ENCODE assay signal across 21 cellular contexts in genomic region chr13:111382411-111382810, GRCh38.
A peak's percentile ranks its signal among the peaks of the same experiment; 100 is the strongest.
DNase-seq lines count a peak whose midpoint lies in the region; ATAC-seq, FAIRE-seq and TF ChIP-seq lines count a peak whose summit lies in the region.
"Had no signal": no experiment of that assay in that cellular context is flagged by ENCODE, and none has a peak within 500 bp of the region (broad histone marks: within the 10 kb centered on the region; RNA-seq: fewer than 3 reads in every experiment).

No MANE protein-coding gene starts in this region.

- no peak overlapping the region for H3K4me3 ChIP-seq in stomach
- H3K4me3 ChIP-seq: BLaER1 treated with 17β-estradiol and CSF1 and Interleukin-3, amounts not matched to agents 10 nM and 100 nM; GM23248 had no signal

- no peak overlapping the region for H3K27ac Mint-ChIP-seq in activated CD8-positive, alpha-beta memory T cell treated with anti-CD3 and anti-CD28 coated beads, Interleukin-2, amount 10 ng/mL, durations not matched to agents 7 days and 5 days
- H3K27ac Mint-ChIP-seq: B cell, HFFc6 had no signal

- intact Hi-C loops in stomach (cut with DNase I; ENCODE audit: low total_unique reads) = no loop called here

- FAIRE-seq in GM12892 (lab: Jason Lieb, UNC) = no peak
- FAIRE-seq: GM19239, HTR-8/SVneo had no signal

- peaks cover 0 to 3% (median 0%) of the 10 kb centered on the region in 4 donors for H3K9me3 ChIP-seq in stomach

- 25 to 30% (median 25%) methylated on average over 2 of the region's 2 CpGs for WGBS in stomach, 5 donors

- H3K27me3 Mint-ChIP-seq in activated CD8-positive, alpha-beta memory T cell treated with anti-CD3 and anti-CD28 coated beads, Interleukin-2, amount 10 ng/mL, durations not matched to agents 7 days and 5 days = peaks cover 13% of the 10 kb centered on the region

- H3K27me3 ChIP-seq in stomach = peaks cover 0 to 34% (median 0%) of the 10 kb centered on the region in 3 donors
- H3K27me3 ChIP-seq: BLaER1 treated with 17β-estradiol and CSF1 and Interleukin-3, amounts not matched to agents 10 nM and 100 nM had no signal

- TF ChIP-seq CTCF in stomach (IDR thresholded peaks at IDR 0.05) (no peak), GM13977 (IDR thresholded peaks at IDR 0.05; ENCODE audit: extremely low read depth, insufficient read depth, missing control alignments) (no peak)

- CTCF ChIA-PET in activated CD8-positive, alpha-beta memory T cell treated with anti-CD3 and anti-CD28 coated beads, Interleukin-2, amount 10 ng/mL, durations not matched to agents 7 days and 5 days (lab: Charles Lee) = no interaction called here

- no peak overlapping the region for H3K27ac ChIP-seq in stomach
- H3K27ac ChIP-seq: BLaER1 treated with 17β-estradiol and CSF1 and Interleukin-3, amounts not matched to agents 10 nM and 100 nM; GM23248 had no signal

- H3K4me1 ChIP-seq in stomach = no peaks in the 10 kb centered on the region

- H3K4me3 Mint-ChIP-seq in activated CD8-positive, alpha-beta memory T cell treated with anti-CD3 and anti-CD28 coated beads, Interleukin-2, amount 10 ng/mL, durations not matched to agents 7 days and 5 days = no peak overlapping the region
- H3K4me3 Mint-ChIP-seq: B cell; CD8-positive, alpha-beta T cell; HFFc6 had no signal

- H3K4me1 Mint-ChIP-seq in activated CD8-positive, alpha-beta memory T cell treated with anti-CD3 and anti-CD28 coated beads, Interleukin-2, amount 10 ng/mL, durations not matched to agents 7 days and 5 days = peaks cover 10% of the 10 kb centered on the region
- H3K4me1 Mint-ChIP-seq: B cell had no signal

- TF ChIP-seq POLR2A in stomach (IDR thresholded peaks at IDR 0.05) (no peak), GM12892 (IDR thresholded peaks at IDR 0.05; ENCODE audit: low read depth, low read length) (no peak)

- DNase-seq in activated CD8-positive, alpha-beta memory T cell treated with anti-CD3 and anti-CD28 coated beads, Interleukin-2, amount 10 ng/mL, durations not matched to agents 7 days and 5 days = peak; percentile 8
- DNase-seq in activated CD8-positive, alpha-beta memory T cell treated with anti-CD3 and anti-CD28 coated beads, Interleukin-2, amount 50 U/mL, for 48 hours = no peak
- DNase-seq in mesenteric fat pad (ENCODE audit: low spot score) (peak; percentile 49), stomach (peak; percentile 9), GM13977 (ENCODE audit: low spot score) (no peak), dedifferentiated amniotic fluid mesenchymal stem cell (ENCODE audit: extremely low spot score) (no peak), GM12892 (ENCODE audit: insufficient read length) (no peak)
- DNase-seq: 8988T, Calu3, DMS79 treated with DMSO at 0.1 percent for 48 hours, GF-D8, GM23248, HCEC 1CT, HFFc6, IMR-90 had no signal

- H3K36me3 Mint-ChIP-seq in activated CD8-positive, alpha-beta memory T cell treated with anti-CD3 and anti-CD28 coated beads, Interleukin-2, amount 10 ng/mL, durations not matched to agents 7 days and 5 days = no peaks in the 10 kb centered on the region
- H3K36me3 Mint-ChIP-seq: CD8-positive, alpha-beta T cell had no signal

- H3K9me3 Mint-ChIP-seq in activated CD8-positive, alpha-beta memory T cell treated with anti-CD3 and anti-CD28 coated beads, Interleukin-2, amount 10 ng/mL, durations not matched to agents 7 days and 5 days (ENCODE audit: low read depth) = no peaks in the 10 kb centered on the region
- H3K9me3 Mint-ChIP-seq: CD8-positive, alpha-beta T cell; HFFc6 had no signal

- no peaks in the 10 kb centered on the region for H3K36me3 ChIP-seq in stomach
- H3K36me3 ChIP-seq: BLaER1 treated with 17β-estradiol and CSF1 and Interleukin-3, amounts not matched to agents 10 nM and 100 nM had no signal

- ATAC-seq in activated CD8-positive, alpha-beta memory T cell treated with anti-CD3 and anti-CD28 coated beads, Interleukin-2, amount 10 ng/mL, durations not matched to agents 7 days and 5 days = no peak
- ATAC-seq in HG02973 (IDR thresholded peaks at IDR 0.05; ENCODE audit: unreplicated experiment) = no peak
- ATAC-seq: CD8-positive, alpha-beta T cell had no signal

- TF ChIP-seq EP300 in stomach (IDR thresholded peaks at IDR 0.05) = no peak

- in situ Hi-C loops in GM13977 (cut with MboI; ENCODE audit: low pct_unique_long_range_greater_than_20kb, low sequenced_read_pairs, unreplicated experiment) = no loop called here

Comparison
In these comparisons a context has a peak if more than half of its experiments do, and no peak if none do; other contexts are left out.
1. DNase-seq: peak in activated CD8-positive, alpha-beta memory T cell treated with anti-CD3 and anti-CD28 coated beads, Interleukin-2, amount 10 ng/mL, durations not matched to agents 7 days and 5 days (single experiment), mesenteric fat pad (single experiment) and stomach (single experiment); none in activated CD8-positive, alpha-beta memory T cell treated with anti-CD3 and anti-CD28 coated beads, Interleukin-2, amount 50 U/mL, for 48 hours (single experiment), GM13977 (single experiment), dedifferentiated amniotic fluid mesenchymal stem cell (single experiment) and GM12892 (single experiment).